In the genomic region with DNA sequence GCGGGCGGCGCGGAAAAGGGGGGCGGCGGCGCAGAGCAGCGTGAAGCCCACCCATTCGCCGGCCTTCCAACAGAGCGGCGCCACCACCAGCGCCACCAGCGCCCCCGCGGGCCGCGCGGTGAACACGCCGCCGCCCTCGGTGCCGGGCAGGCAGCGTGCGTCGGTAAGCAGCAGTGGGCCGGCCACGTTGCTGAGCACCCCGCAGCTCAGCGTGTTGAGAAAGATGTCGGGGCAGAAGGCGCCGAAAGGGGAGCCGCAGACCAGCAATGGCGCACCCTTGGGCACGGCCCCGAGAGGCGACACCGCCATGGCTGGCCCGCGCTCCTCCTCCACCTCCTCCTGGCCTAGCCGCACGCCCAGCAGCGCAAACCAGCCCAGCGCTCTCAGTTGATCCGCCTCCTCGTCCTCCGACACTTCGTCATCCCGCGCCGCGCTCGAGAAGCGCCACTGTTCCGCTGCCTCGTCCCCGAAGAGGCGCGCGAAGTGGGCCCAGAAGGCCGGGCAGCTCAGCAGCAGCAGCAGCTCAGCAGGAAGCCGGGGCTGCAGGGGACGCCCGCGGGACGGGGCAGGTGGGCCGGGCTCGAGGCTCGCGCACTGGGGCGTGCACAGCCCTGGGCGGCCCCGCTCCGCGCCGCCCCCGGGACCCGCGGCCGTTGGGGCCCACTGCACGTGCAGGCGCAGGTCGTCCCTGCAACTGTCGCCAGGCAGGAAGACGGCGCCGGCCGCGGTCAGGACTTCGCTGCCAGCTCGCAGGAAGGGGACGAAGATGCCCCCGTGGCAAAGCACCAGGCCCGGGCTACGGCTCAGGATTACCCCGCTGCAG, we compare ENCODE assay signal across 8 cellular contexts. TPM values are rescaled to one million over a fixed set of nuclear protein-coding genes. Genes with fewer than 3 reads are reported as not detected.
DNase-seq lines count a peak whose midpoint lies in the region; ATAC-seq and TF ChIP-seq lines count a peak whose summit lies in the region.

No MANE protein-coding gene starts in this region.

- WGBS in esophagus, 2 donors, result 0% methylated on average over 73 to 98 of the region's 98 CpGs

- peak; percentile 47 for TF ChIP-seq POLR2A in GM18951 (IDR thresholded peaks at IDR 0.05; ENCODE audit: extremely low read depth, insufficient read depth, insufficient read length)

- ATAC-seq in HG03159 (IDR thresholded peaks at IDR 0.05; ENCODE audit: unreplicated experiment), result peak; percentile 57

- peaks cover 6 to 17% of the 10 kb centered on the region in 2 donors for H3K4me1 ChIP-seq in esophagus (ENCODE audit: control insufficient read depth in 2 of 2, insufficient read depth in 2 of 2, low read length in 1 of 2)
- peaks cover 14% of the 10 kb centered on the region for H3K4me1 ChIP-seq in mucosa of stomach (ENCODE audit: control insufficient read depth, insufficient read depth, low read length)

- H3K4me3 ChIP-seq in esophagus (ENCODE audit: low read depth in 1 of 2, low read length in 2 of 2) (peak overlapping the region; percentile 76 to 82), mucosa of stomach (ENCODE audit: low read length) (peak overlapping the region; percentile 82)

- H3K27ac ChIP-seq in esophagus (ENCODE audit: low read depth in 2 of 2, low read length in 1 of 2), result peak overlapping the region; percentile 95

- in situ Hi-C loops in GM18951 (cut with MboI; ENCODE audit: low sequenced_read_pairs, unreplicated experiment), result no loop called here

- H3K9ac ChIP-seq in mucosa of stomach (ENCODE audit: low read length), result peak overlapping the region; percentile 73

- peaks cover 0 to 5% of the 10 kb centered on the region in 2 donors for H3K36me3 ChIP-seq in esophagus (ENCODE audit: control insufficient read depth in 2 of 2, insufficient read depth in 2 of 2, low read length in 1 of 2)
- H3K36me3 ChIP-seq in mucosa of stomach (ENCODE audit: control insufficient read depth, insufficient read depth, low read length), result no peaks in the 10 kb centered on the region

- H3K9me3 ChIP-seq in esophagus (ENCODE audit: control insufficient read depth in 2 of 2, insufficient read depth in 1 of 2, low read depth in 1 of 2, low read length in 1 of 2) (no peaks in the 10 kb centered on the region), mucosa of stomach (ENCODE audit: control insufficient read depth, low read length) (no peaks in the 10 kb centered on the region)

- H3K27me3 ChIP-seq in esophagus (ENCODE audit: control insufficient read depth in 1 of 2, insufficient read depth in 2 of 2, low read length in 2 of 2) (no peaks in the 10 kb centered on the region), mucosa of stomach (ENCODE audit: control insufficient read depth, insufficient read depth, low read length) (no peaks in the 10 kb centered on the region)

- DNase-seq in AML-193 (lab: John Stamatoyannopoulos, UW), result peak; percentile 33 to 57
- DNase-seq in NOMO-1 treated with DMSO at 0.1 percent for 48 hours (lab: John Stamatoyannopoulos, UW; ENCODE audit: unreplicated experiment), result peak; percentile 64
- peak; percentile 58 for DNase-seq in activated T-cell treated with anti-CD3 and anti-CD28 coated beads for 4 hours
- DNase-seq in stimulated activated CD8-positive, alpha-beta memory T cell treated with anti-CD3 and anti-CD28 coated beads, Interleukin-7, amount 100 ng/mL, for 1 hour (ENCODE audit: low read depth in 2 of 2), result peak; percentile 37 to 44

RNA-seq across cellular contexts. Expression of gene TYSND1, which starts 0.6 kb away (rescaled TPM):
- polyA plus RNA-seq in esophagus, result 10 to 100 TPM; 13.6 to 17.5 TPM

RNA-seq across cellular contexts. Expression of gene AIFM2, which starts 13.3 kb away (rescaled TPM):
- polyA plus RNA-seq in esophagus, result 10 to 100 TPM; 13.6 to 14.1 TPM

RNA-seq across cellular contexts. Expression of gene SAR1A, which starts 24.4 kb away (rescaled TPM):
- polyA plus RNA-seq in esophagus, result 10 to 100 TPM; 26.0 to 30.0 TPM

Comparison
In these comparisons a context has a peak if more than half of its experiments do, and no peak if none do; other contexts are left out.
1. Peak in every context shown above with its lines: DNase-seq, ATAC-seq, H3K4me3 ChIP-seq and H3K27ac ChIP-seq.